ENCODE assay signal across 8 cellular contexts in the genomic region with DNA sequence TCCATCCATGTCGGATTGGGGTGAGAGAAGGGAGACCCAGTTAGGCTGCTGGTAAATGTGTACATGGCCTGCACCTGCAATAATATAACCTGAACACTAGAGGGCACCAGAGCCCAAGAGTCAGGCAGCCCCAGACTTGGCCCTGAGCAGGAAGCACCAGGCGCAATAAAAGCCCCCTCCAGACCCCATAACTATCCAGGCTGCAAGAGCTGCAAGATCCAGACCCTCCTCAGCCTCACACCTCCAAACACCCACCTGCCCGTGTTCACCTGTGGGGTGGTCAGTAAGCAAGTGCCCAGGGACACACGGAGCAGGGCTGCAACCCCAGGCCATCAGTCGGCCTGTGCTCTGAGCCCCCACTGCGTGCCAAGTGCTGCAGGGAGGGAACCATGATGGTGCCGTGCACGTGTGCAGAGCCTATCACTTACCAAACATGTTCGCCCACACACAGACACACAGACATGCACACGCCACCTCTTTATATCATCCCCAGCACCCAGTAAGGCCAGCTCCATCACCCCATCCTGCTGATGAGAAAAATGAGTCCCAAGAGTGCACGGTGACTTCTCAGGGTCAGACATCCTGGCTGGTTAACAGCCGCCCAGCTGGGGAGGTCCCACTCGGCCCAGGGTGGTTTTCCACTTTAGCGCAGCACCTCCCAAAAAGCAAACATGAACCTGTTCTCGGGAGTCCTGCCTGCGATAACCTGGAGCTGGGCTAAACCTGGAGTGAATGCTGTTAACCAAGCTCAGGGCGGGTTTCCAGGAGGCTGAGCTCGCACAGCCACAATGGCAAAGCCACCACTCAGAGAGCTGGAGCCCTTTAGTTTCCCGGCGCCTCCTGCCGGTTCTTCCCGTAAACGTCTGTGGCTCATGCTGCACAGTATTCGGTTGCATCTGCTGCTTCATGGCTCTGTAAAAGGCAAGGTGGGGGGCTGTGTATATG.
A peak's percentile ranks its signal among the peaks of the same experiment; 100 is the strongest.
DNase-seq lines count a peak whose midpoint lies in the region; TF ChIP-seq lines count a peak whose summit lies in the region.

No MANE protein-coding gene starts in this region.

- in situ Hi-C loops in astrocyte of the spinal cord (cut with HindIII; ENCODE audit: low sequenced_read_pairs) = no loop called here

- no peak overlapping the region for H3K4me3 ChIP-seq in astrocyte of the spinal cord (ENCODE audit: low read depth, low read length)

- peak; percentile 75 for TF ChIP-seq CTCF in astrocyte of the spinal cord (IDR thresholded peaks at IDR 0.05; ENCODE audit: low read depth, low read length)

- DNase-seq in ELF-1 (ENCODE audit: low read depth, low spot score) = peak; percentile 81
- DNase-seq in HCEC 1CT = peak; percentile 29
- peak; percentile 63 for DNase-seq in NCI-H146 (lab: John Stamatoyannopoulos, UW)
- DNase-seq in T-helper 1 cell = peak in 3 of 5 donors; percentile 10 to 51 (median 20)
- peak; percentile 61 for DNase-seq in astrocyte of the spinal cord (ENCODE audit: low read depth, low spot score)
- DNase-seq in iPS-NIHi7 (ENCODE audit: extremely low spot score) = peak; percentile 85
- DNase-seq in stimulated activated CD4-positive, alpha-beta T cell treated with anti-CD3 and anti-CD28 coated beads, Interleukin-1b, Interleukin-23, amount 100 ng/mL, for 24 hours (ENCODE audit: low read depth in 4 of 4, low spot score in 1 of 4) = peak in 3 of 4 experiments; percentile 6 to 16 (median 7)
- no peak for DNase-seq in mesenteric fat pad (ENCODE audit: low spot score)
